Comparison of ENCODE assay signal across 16 cellular contexts in genomic region chr7:88599528-88599927, GRCh38.
DNase-seq lines count a peak whose midpoint lies in the region; TF ChIP-seq lines count a peak whose summit lies in the region.
"Had no signal": no experiment of that assay in that cellular context is flagged by ENCODE, and none has a peak within 500 bp of the region (broad histone marks: within the 10 kb centered on the region; RNA-seq: fewer than 3 reads in every experiment).

No MANE protein-coding gene starts in this region.

- H4K8ac ChIP-seq in mesendoderm (ENCODE audit: low read depth, low read length): no peak overlapping the region

- H3K36me3 ChIP-seq in NT2/D1 (ENCODE audit: insufficient read depth, insufficient read length, low read length) (no peaks in the 10 kb centered on the region), ectodermal cell (ENCODE audit: control insufficient read depth, insufficient read depth, low read length) (no peaks in the 10 kb centered on the region), mesendoderm (ENCODE audit: control insufficient read depth, insufficient read depth, low read length) (no peaks in the 10 kb centered on the region), osteoblast (ENCODE audit: insufficient read depth, low read length) (no peaks in the 10 kb centered on the region)
- H3K36me3 ChIP-seq: BE2C had no signal

- H3K9ac ChIP-seq in NT2/D1 (ENCODE audit: insufficient read length, low read depth) (no peak overlapping the region), mesendoderm (ENCODE audit: low read length) (no peak overlapping the region)

- no peak overlapping the region for H4K5ac ChIP-seq in mesendoderm (ENCODE audit: low read length)

- no peak overlapping the region for H2AK5ac ChIP-seq in mesendoderm (ENCODE audit: low read length)

- peak overlapping the region; percentile 36 for H3K27ac ChIP-seq in ectodermal cell (ENCODE audit: insufficient read depth, low read depth, low read length, poor library complexity, severe bottlenecking)
- H3K27ac ChIP-seq in mesendoderm (ENCODE audit: low read depth, low read length): no peak overlapping the region
- H3K27ac ChIP-seq in osteoblast (ENCODE audit: low read depth, low read length): no peak overlapping the region
- H3K27ac ChIP-seq: A549, C4-2B had no signal

- no peak overlapping the region for H3K4ac ChIP-seq in mesendoderm (ENCODE audit: low read depth, low read length)

- no peak for TF ChIP-seq CTCF in osteoblast (IDR thresholded peaks at IDR 0.05; ENCODE audit: extremely low read depth, low read depth, low read length)

- no peaks in the 10 kb centered on the region for H4K20me1 ChIP-seq in osteoblast (ENCODE audit: insufficient read depth, low read length)

- H3K27me3 ChIP-seq in NT2/D1 (ENCODE audit: insufficient read depth, insufficient read length): no peaks in the 10 kb centered on the region
- H3K27me3 ChIP-seq in ectodermal cell (ENCODE audit: control insufficient read depth, insufficient read depth, low read length, poor library complexity, severe bottlenecking): no peaks in the 10 kb centered on the region
- H3K27me3 ChIP-seq in mesendoderm (ENCODE audit: insufficient read depth, low read length, poor library complexity): no peaks in the 10 kb centered on the region
- no peaks in the 10 kb centered on the region for H3K27me3 ChIP-seq in osteoblast (ENCODE audit: insufficient read depth, low read length)
- H3K27me3 ChIP-seq: BE2C had no signal

- no peaks in the 10 kb centered on the region for H3K9me3 ChIP-seq in NT2/D1 (ENCODE audit: insufficient read depth, low read length)
- no peaks in the 10 kb centered on the region for H3K9me3 ChIP-seq in ectodermal cell (ENCODE audit: control insufficient read depth, low read length)
- H3K9me3 ChIP-seq in osteoblast (ENCODE audit: low read depth, low read length): no peaks in the 10 kb centered on the region
- H3K9me3 ChIP-seq: A549, BE2C had no signal

- H3K4me1 ChIP-seq in NT2/D1 (ENCODE audit: insufficient read depth, insufficient read length) (no peaks in the 10 kb centered on the region), ectodermal cell (ENCODE audit: control insufficient read depth, insufficient read depth, low read length) (peaks cover 11% of the 10 kb centered on the region), mesendoderm (ENCODE audit: control insufficient read depth, low read depth, low read length) (peaks cover 3% of the 10 kb centered on the region), osteoblast (ENCODE audit: insufficient read depth, low read length) (no peaks in the 10 kb centered on the region)
- H3K4me1 ChIP-seq: A549, BE2C had no signal

- H2AFZ ChIP-seq in osteoblast (ENCODE audit: low read length): no peak overlapping the region

- H3K79me2 ChIP-seq in mesendoderm (ENCODE audit: control insufficient read depth, insufficient read depth, low read length) (no peaks in the 10 kb centered on the region), osteoblast (ENCODE audit: insufficient read depth, low read length) (no peaks in the 10 kb centered on the region)

- no peak overlapping the region for H3K18ac ChIP-seq in mesendoderm (ENCODE audit: low read length)

- no peak overlapping the region for H3K23ac ChIP-seq in mesendoderm (ENCODE audit: low read length)

- no peak overlapping the region for H2BK120ac ChIP-seq in mesendoderm (ENCODE audit: low read depth, low read length)

- H3K4me2 ChIP-seq in mesendoderm (ENCODE audit: low read length) (no peak overlapping the region), osteoblast (ENCODE audit: insufficient read depth, low read length) (no peak overlapping the region)
- H3K4me2 ChIP-seq: A549 had no signal

- H2BK5ac ChIP-seq in mesendoderm (ENCODE audit: low read length): no peak overlapping the region

- DNase-seq in NT2/D1 (ENCODE audit: low read depth, low spot score) (peak; percentile 32), mesendoderm (peak; percentile 70), RPMI8226 (no peak), osteoblast (ENCODE audit: insufficient read length, low spot score, missing footprints) (no peak)
- no peak for DNase-seq in activated effector memory CD4-positive, alpha-beta T cell treated with Interleukin-2 at 50 U/mL for 16 hours
- DNase-seq: BE2C; CD8-positive, alpha-beta T cell; COR-L47; DMS153; DMS79 treated with DMSO at 0.1 percent for 48 hours; EL; GDM1; IMR-90 had no signal

- H2BK15ac ChIP-seq in mesendoderm (replicated peaks; ENCODE audit: low read depth): no peak overlapping the region

- H3K79me1 ChIP-seq in mesendoderm (ENCODE audit: low read length): no peaks in the 10 kb centered on the region

- 40 to 44% methylated on average over 2 to 3 of the region's 3 CpGs for WGBS in ectodermal cell, 2 experiments
- WGBS in mesendoderm (ENCODE audit: extremely low coverage, insufficient coverage, low lambda C conversion rate): no CpG with 5 or more reads among the region's 3 CpGs

- H3K56ac ChIP-seq in mesendoderm (ENCODE audit: low read length): no peak overlapping the region

- H3K4me3 ChIP-seq in NT2/D1 (ENCODE audit: insufficient read length, low read depth) (no peak overlapping the region), ectodermal cell (ENCODE audit: insufficient read depth, low read depth, low read length) (no peak overlapping the region), mesendoderm (ENCODE audit: low read length) (no peak overlapping the region), osteoblast (ENCODE audit: insufficient read depth, low read length) (no peak overlapping the region)
- H3K4me3 ChIP-seq: A549 had no signal

Comparison
In these comparisons a context has a peak if more than half of its experiments do, and no peak if none do; other contexts are left out.
1. DNase-seq: peak in NT2/D1 (single experiment) and mesendoderm (single experiment); none in RPMI8226 (single experiment), activated effector memory CD4-positive, alpha-beta T cell treated with Interleukin-2 at 50 U/mL for 16 hours (single experiment) and osteoblast (single experiment).